In genomic region chr16:3106205-3106928, GRCh38 we compare ENCODE assay signal across 1 cellular context.
A peak's percentile ranks its signal among the peaks of the same experiment; 100 is the strongest.
TF ChIP-seq lines count a peak whose summit lies in the region.

No MANE protein-coding gene starts in this region.

TF ChIP-seq in SK-N-SH, 30 proteins besides CTCF, POLR2A, EP300 and RAD21 (continued from another document):
- TF ChIP-seq MEF2A (IDR thresholded peaks at IDR 0.05; ENCODE audit: borderline replicate concordance, low read depth) (no peak), SIN3A (IDR thresholded peaks at IDR 0.05; ENCODE audit: borderline replicate concordance, low read depth, low read length) (no peak), GATA2 (CRISPR knock-in tag; IDR thresholded peaks at IDR 0.05) (no peak), JUND (IDR thresholded peaks at IDR 0.05) (no peak), CHD2 (IDR thresholded peaks at IDR 0.05; ENCODE audit: low read length, partially characterized antibody) (peak; percentile 68), MAX (IDR thresholded peaks at IDR 0.05; ENCODE audit: low read depth) (peak; percentile 56), TAF1 (IDR thresholded peaks at IDR 0.05; ENCODE audit: borderline replicate concordance, low read depth, low read length) (peak; percentile 90), NFIC (IDR thresholded peaks at IDR 0.05; ENCODE audit: borderline replicate concordance) (no peak), POLR2AphosphoS5 (IDR thresholded peaks at IDR 0.05; ENCODE audit: low read depth, low read length) (peak; percentile 80), USF2 (IDR thresholded peaks at IDR 0.05; ENCODE audit: borderline replicate concordance, low read depth, low read length) (no peak), RFX5 (IDR thresholded peaks at IDR 0.05; ENCODE audit: low read length) (no peak), MXI1 (IDR thresholded peaks at IDR 0.05; ENCODE audit: low read depth, low read length) (peak; percentile 91), IRF3 (IDR thresholded peaks at IDR 0.05; ENCODE audit: low read depth, low read length) (no peak), EZH2phosphoT487 (IDR thresholded peaks at IDR 0.05; ENCODE audit: borderline replicate concordance, low read depth) (no peak), FOXJ3 (CRISPR knock-in tag; IDR thresholded peaks at IDR 0.05) (0 out of 2 replicates have a peak, but pooled peaks have one; percentile 44), FOXM1 (IDR thresholded peaks at IDR 0.05; ENCODE audit: low read depth) (no peak), ELF1 (IDR thresholded peaks at IDR 0.05) (peak; percentile 82), RCOR1 (IDR thresholded peaks at IDR 0.05; ENCODE audit: low read length) (no peak), SMC3 (IDR thresholded peaks at IDR 0.05; ENCODE audit: low read depth, low read length) (no peak), TEAD4 (IDR thresholded peaks at IDR 0.05; ENCODE audit: borderline replicate concordance, insufficient read depth) (no peak), ZBTB33 (IDR thresholded peaks at IDR 0.05; ENCODE audit: borderline replicate concordance, low read depth) (no peak), YY1 (IDR thresholded peaks at IDR 0.05; ENCODE audit: low read depth) (0 out of 2 replicates have a peak, but pooled peaks have one; percentile 33), TCF12 (IDR thresholded peaks at IDR 0.05) (no peak), GABPA (IDR thresholded peaks at IDR 0.05; ENCODE audit: low read depth) (peak; percentile 90), REST (IDR thresholded peaks at IDR 0.05; ENCODE audit: low read depth, low read length) (0 out of 2 replicates have a peak, but pooled peaks have one; percentile 29), USF1 (IDR thresholded peaks at IDR 0.05; ENCODE audit: borderline replicate concordance, low read depth) (0 out of 2 replicates have a peak, but pooled peaks have one; percentile 11), RXRA (IDR thresholded peaks at IDR 0.05; ENCODE audit: borderline replicate concordance, low read depth) (no peak)
